Comparison of ENCODE assay signal across 27 cellular contexts in the genomic region with DNA sequence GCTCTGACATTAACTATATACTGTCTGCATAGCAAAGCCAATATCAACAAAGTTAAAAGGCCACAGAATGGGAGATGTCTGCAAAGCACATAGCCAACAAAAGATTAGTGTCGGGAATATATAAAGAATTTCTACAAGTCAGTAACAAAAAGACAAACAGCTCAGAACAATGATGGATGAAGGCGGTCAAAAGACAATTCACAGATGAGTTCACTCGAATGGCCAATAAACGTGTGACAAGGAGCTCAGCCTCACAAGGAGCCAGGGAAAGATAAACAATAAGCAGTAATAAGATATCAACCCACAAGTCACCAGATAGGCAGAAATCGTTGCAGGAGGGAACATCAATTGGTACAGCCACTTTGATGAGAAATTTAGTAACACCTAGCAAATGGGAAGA.
"Had no signal": no experiment of that assay in that cellular context is flagged by ENCODE, and none has a peak within 500 bp of the region (broad histone marks: within the 10 kb centered on the region; RNA-seq: fewer than 3 reads in every experiment).

No MANE protein-coding gene starts in this region.

- ATAC-seq: left colon; natural killer cell; right cardiac atrium; sciatic nerve; stimulated activated naive B cell treated with anti-CD40 and anti-IgM and Interleukin-4, amounts not matched to agents 10 μg/mL and 1 μg/mL and 100 μg/mL, for 72 hours; stimulated activated naive CD8-positive, alpha-beta T cell treated with anti-CD3 and anti-CD28 coated beads, Interleukin-15, Interleukin-2, amounts not matched to agents 100 U/mL and 50 U/mL, for 24 hours; upper lobe of right lung had no signal

- DNase-seq: hippocampal formation; kidney glomerular epithelial cell; left colon; left ventricle myocardium inferior; mesendoderm; naive B cell; natural killer cell; nephron progenitor cell; nucleus accumbens; right cardiac atrium; stimulated activated CD4-positive, alpha-beta T cell treated with anti-CD3 and anti-CD28 coated beads, Interleukin-12 subunit alpha, Interleukin-12 subunit beta, amount 100 ng/mL, for 4 hours; stimulated activated CD4-positive, alpha-beta T cell treated with anti-CD3 and anti-CD28 coated beads, Interleukin-15, amount 100 ng/mL, for 24 hours; stimulated activated CD4-positive, alpha-beta T cell treated with anti-CD3 and anti-CD28 coated beads, Interleukin-2, amount 100 ng/mL, for 24 hours; stimulated activated CD4-positive, alpha-beta T cell treated with anti-CD3 and anti-CD28 coated beads, Interleukin-4, amount 100 ng/mL, for 1 hour; stimulated activated naive B cell treated with anti-CD40 and anti-IgM and Interleukin-4, amounts not matched to agents 10 μg/mL and 1 μg/mL and 100 μg/mL, for 72 hours; stimulated activated naive CD8-positive, alpha-beta T cell treated with anti-CD3 and anti-CD28 coated beads, Interleukin-15, Interleukin-2, amounts not matched to agents 100 U/mL and 50 U/mL, for 24 hours; stomach; testis; thyroid gland; trophoblast cell; upper lobe of right lung; uterus had no signal

- H3K9ac ChIP-seq: parathyroid adenoma had no signal

- H3K27me3 ChIP-seq: testis, thyroid gland, uterus had no signal

- H3K4me1 ChIP-seq: left ventricle myocardium inferior, parathyroid adenoma, stomach, testis, thyroid gland, upper lobe of right lung, uterus had no signal

- H2AFZ ChIP-seq: parathyroid adenoma had no signal

- H3K4me3 ChIP-seq: left ventricle myocardium inferior, lung, skin epidermis, stomach, testis, thyroid gland, upper lobe of right lung, uterus had no signal

- H3K27ac ChIP-seq: left ventricle myocardium inferior, parathyroid adenoma, skin epidermis, stomach, testis, thyroid gland, upper lobe of right lung, uterus had no signal

- H3K9me3 ChIP-seq: testis, thyroid gland, upper lobe of right lung, uterus had no signal

- H3K36me3 ChIP-seq: left ventricle myocardium inferior, stomach, thyroid gland, upper lobe of right lung, uterus had no signal

- FAIRE-seq: keratinocyte had no signal
